ENCODE assay signal across 8 cellular contexts in genomic region chr17:4554441-4554996, GRCh38. TPM values are rescaled to one million over a fixed set of nuclear protein-coding genes. Genes with fewer than 3 reads are reported as not detected.
DNase-seq lines count a peak whose midpoint lies in the region; TF ChIP-seq lines count a peak whose summit lies in the region.

No MANE protein-coding gene starts in this region.

- intact Hi-C loops in CD14-positive monocyte (cut with micrococcal nuclease), result loop anchor here in 1 of 2 donors (5.0 kb wide), 1 partner anchor 187 kb away; the partner anchor contains the start of gene UBE2G1

- H3K4me1 ChIP-seq in ectodermal cell (ENCODE audit: control insufficient read depth, insufficient read depth, low read length), result peaks cover 22% of the 10 kb centered on the region

- WGBS in ectodermal cell, 2 experiments, result 12 to 13% methylated on average over 18 of the region's 18 CpGs

- H3K27ac Mint-ChIP-seq in CD14-positive monocyte (peak overlapping the region in 6 of 7 donors; percentile 35 to 94 (median 83)), nephron (peak overlapping the region in 2 of 3 experiments; percentile 19 to 48)

- peaks cover 0 to 2% (median 1%) of the 10 kb centered on the region in 3 donors for H3K27me3 Mint-ChIP-seq in CD14-positive monocyte (ENCODE audit: low read depth in 3 of 3)
- H3K27me3 Mint-ChIP-seq in nephron (ENCODE audit: low read depth), result no peaks in the 10 kb centered on the region

- H3K9me3 Mint-ChIP-seq in CD14-positive monocyte (no peaks in the 10 kb centered on the region), nephron (no peaks in the 10 kb centered on the region)

- DNase-seq in CD14-positive monocyte (ENCODE audit: low spot score) (peak; percentile 45), SHP77 treated with DMSO at 0.1 percent for 48 hours (lab: John Stamatoyannopoulos, UW) (no peak), NCI-H2196 (lab: John Stamatoyannopoulos, UW; ENCODE audit: unreplicated experiment) (no peak), caudate nucleus (lab: John Stamatoyannopoulos, UW) (no peak), glomerular visceral epithelial cell (ENCODE audit: extremely low spot score) (no peak)
- no peak for DNase-seq in Jurkat, Clone E6-1 (ENCODE audit: low read depth, low spot score)

- H3K36me3 Mint-ChIP-seq in CD14-positive monocyte, result peaks cover 31 to 41% of the 10 kb centered on the region in 2 donors
- peaks cover 11% of the 10 kb centered on the region for H3K36me3 Mint-ChIP-seq in nephron (ENCODE audit: low read depth)

- H3K4me3 ChIP-seq in Jurkat, Clone E6-1 (ENCODE audit: low read length), result peak overlapping the region; percentile 98
- H3K4me3 ChIP-seq in ectodermal cell (ENCODE audit: insufficient read depth, low read depth, low read length), result peak overlapping the region; percentile 80

- H3K4me3 Mint-ChIP-seq in CD14-positive monocyte (peak overlapping the region; percentile 91 to 97), nephron (peak overlapping the region; percentile 94 to 96 (median 95))

- no peak for TF ChIP-seq CTCF in CD14-positive monocyte (IDR thresholded peaks at IDR 0.05)
- TF ChIP-seq CTCF in nephron (IDR thresholded peaks at IDR 0.05; ENCODE audit: unreplicated experiment in 3 of 3), result no peak

- H3K4me1 Mint-ChIP-seq in CD14-positive monocyte (peaks cover 21% of the 10 kb centered on the region), nephron (peaks cover 22% of the 10 kb centered on the region)

- no peaks in the 10 kb centered on the region for H3K9me3 ChIP-seq in ectodermal cell (ENCODE audit: control insufficient read depth, low read length)

- no peak overlapping the region for H3K27ac ChIP-seq in ectodermal cell (ENCODE audit: insufficient read depth, low read depth, low read length, poor library complexity, severe bottlenecking)
- no peak overlapping the region for H3K27ac ChIP-seq in caudate nucleus (ENCODE audit: low read depth, low read length)

- H3K36me3 ChIP-seq in ectodermal cell (ENCODE audit: control insufficient read depth, insufficient read depth, low read length), result peaks cover 22% of the 10 kb centered on the region

- no peaks in the 10 kb centered on the region for H3K27me3 ChIP-seq in ectodermal cell (ENCODE audit: control insufficient read depth, insufficient read depth, low read length, poor library complexity, severe bottlenecking)

RNA-seq across cellular contexts. Expression of gene MYBBP1A, which starts 0.7 kb away (rescaled TPM):
- 1 to 10 TPM; 4.2 to 5.3 TPM for polyA plus RNA-seq in CD14-positive monocyte
- polyA plus RNA-seq in Jurkat, Clone E6-1 (2012; ENCODE audit: insufficient read depth, insufficient read length), result 91.3 TPM
- 44.5 TPM for polyA plus RNA-seq in ectodermal cell (2013, experiment 1 of 4)
- 46.2 TPM for polyA plus RNA-seq in ectodermal cell (2013, experiment 2 of 4)
- polyA plus RNA-seq in ectodermal cell (2013, experiment 3 of 4), result 31.4 TPM
- 32.0 TPM for polyA plus RNA-seq in ectodermal cell (2013, experiment 4 of 4)

RNA-seq across cellular contexts. Expression of gene GGT6, which starts 5.9 kb away (rescaled TPM):
- polyA plus RNA-seq in CD14-positive monocyte, result not detected
- not detected for polyA plus RNA-seq in Jurkat, Clone E6-1 (2012; ENCODE audit: insufficient read depth, insufficient read length)
- polyA plus RNA-seq in ectodermal cell (2013, experiment 1 of 4), result not detected
- not detected for polyA plus RNA-seq in ectodermal cell (2013, experiment 2 of 4)
- not detected for polyA plus RNA-seq in ectodermal cell (2013, experiment 3 of 4)
- polyA plus RNA-seq in ectodermal cell (2013, experiment 4 of 4), result not detected

RNA-seq across cellular contexts. Expression of gene SMTNL2, which starts 29.8 kb away (rescaled TPM):
- under 1 TPM in 1 of 2 donors, not detected in 1; 0.08 TPM for polyA plus RNA-seq in CD14-positive monocyte
- polyA plus RNA-seq in Jurkat, Clone E6-1 (2012; ENCODE audit: insufficient read depth, insufficient read length), result 2.1 TPM
- 8.1 TPM for polyA plus RNA-seq in ectodermal cell (2013, experiment 1 of 4)
- 8.2 TPM for polyA plus RNA-seq in ectodermal cell (2013, experiment 2 of 4)
- polyA plus RNA-seq in ectodermal cell (2013, experiment 3 of 4), result 6.3 TPM
- 6.6 TPM for polyA plus RNA-seq in ectodermal cell (2013, experiment 4 of 4)

RNA-seq across cellular contexts. Expression of gene SPNS2, which starts 55.8 kb away (rescaled TPM):
- under 1 TPM in 1 of 2 donors, not detected in 1; 0.33 TPM for polyA plus RNA-seq in CD14-positive monocyte
- polyA plus RNA-seq in Jurkat, Clone E6-1 (2012; ENCODE audit: insufficient read depth, insufficient read length), result 5.2 TPM
- 1.9 TPM for polyA plus RNA-seq in ectodermal cell (2013, experiment 1 of 4)
- polyA plus RNA-seq in ectodermal cell (2013, experiment 2 of 4), result 1.2 TPM
- 1.4 TPM for polyA plus RNA-seq in ectodermal cell (2013, experiment 3 of 4)
- polyA plus RNA-seq in ectodermal cell (2013, experiment 4 of 4), result 1.9 TPM
